In genomic region chr18:11246466-11246865, GRCh38 we compare ENCODE assay signal across 23 cellular contexts.
DNase-seq lines count a peak whose midpoint lies in the region; ATAC-seq lines count a peak whose summit lies in the region.
"Had no signal": no experiment of that assay in that cellular context is flagged by ENCODE, and none has a peak within 500 bp of the region (broad histone marks: within the 10 kb centered on the region; RNA-seq: fewer than 3 reads in every experiment).

No MANE protein-coding gene starts in this region.

- ATAC-seq in GM21526 (IDR thresholded peaks at IDR 0.05; ENCODE audit: low FRiP score, unreplicated experiment) (no peak), HG03108 (IDR thresholded peaks at IDR 0.05; ENCODE audit: unreplicated experiment) (no peak)
- ATAC-seq: naive thymus-derived CD4-positive, alpha-beta T cell had no signal

- no peaks in the 10 kb centered on the region for H3K9me3 ChIP-seq in skeletal muscle tissue (ENCODE audit: control insufficient read depth in 3 of 3, low read length in 3 of 3)
- H3K9me3 ChIP-seq: right atrium auricular region, SJSA1 had no signal

- no peak overlapping the region for H3K9ac ChIP-seq in skeletal muscle tissue (ENCODE audit: low read depth in 1 of 3, low read length in 3 of 3)

- H3K4me1 ChIP-seq in skeletal muscle tissue (ENCODE audit: control insufficient read depth in 3 of 3, insufficient read depth in 3 of 3, low read length in 3 of 3), result no peaks in the 10 kb centered on the region
- H3K4me1 ChIP-seq: right atrium auricular region, SJSA1 had no signal

- peaks cover 0 to 5% (median 0%) of the 10 kb centered on the region in 3 donors for H3K36me3 ChIP-seq in skeletal muscle tissue (ENCODE audit: control insufficient read depth in 3 of 3, insufficient read depth in 3 of 3, low read length in 3 of 3)
- H3K36me3 ChIP-seq: right atrium auricular region, SJSA1 had no signal

- H3K27me3 ChIP-seq in skeletal muscle tissue (ENCODE audit: control insufficient read depth in 3 of 3, insufficient read depth in 3 of 3, low read length in 3 of 3), result no peaks in the 10 kb centered on the region
- H3K27me3 ChIP-seq: right atrium auricular region, SJSA1 had no signal

- DNase-seq in EH (ENCODE audit: low read depth) (peak; percentile 41), MV-4-11 (lab: John Stamatoyannopoulos, UW) (peak; percentile 32), fibroblast of peridontal ligament (ENCODE audit: extremely low read depth) (peak; percentile 69), SIG-M5 treated with dmso at 0.1 percent for 504 hours (lab: John Stamatoyannopoulos, UW; ENCODE audit: unreplicated experiment) (no peak)
- DNase-seq: activated CD4-positive, alpha-beta T cell treated with anti-CD3 and anti-CD28 coated beads for 4 hours; activated naive CD4-positive, alpha-beta T cell treated with anti-CD3 and anti-CD28 coated beads for 36 hours; activated T-cell treated with anti-CD3 and anti-CD28 coated beads, Interleukin-2, amount 50 U/mL, for 48 hours; anterior cingulate cortex; CD4-positive, alpha-beta memory T cell; effector CD4-positive, alpha-beta T cell; glutamatergic neuron; mesendoderm; naive thymus-derived CD4-positive, alpha-beta T cell; NCI-H1105; NCI-H2081 treated with DMSO at 0.1 percent for 48 hours; NCI-H446 treated with DMSO at 0.1 percent for 48 hours; stimulated activated CD4-positive, alpha-beta T cell treated with anti-CD3 and anti-CD28 coated beads, Interleukin-15, amount 100 ng/mL, for 24 hours; T-helper 1 cell had no signal

- H3K27ac ChIP-seq in skeletal muscle tissue (ENCODE audit: low read depth, low read length), result peak overlapping the region; percentile 19
- H3K27ac ChIP-seq: right atrium auricular region, SJSA1 had no signal

- H3K4me3 ChIP-seq in skeletal muscle tissue (ENCODE audit: low read length in 3 of 3), result no peak overlapping the region
- H3K4me3 ChIP-seq: right atrium auricular region, SJSA1 had no signal
